Comparison of ENCODE assay signal across 10 cellular contexts in genomic region chr5:27472875-27473274, GRCh38.
DNase-seq lines count a peak whose midpoint lies in the region; ATAC-seq and TF ChIP-seq lines count a peak whose summit lies in the region.
"Had no signal": no experiment of that assay in that cellular context is flagged by ENCODE, and none has a peak within 500 bp of the region (broad histone marks: within the 10 kb centered on the region; RNA-seq: fewer than 3 reads in every experiment).

No MANE protein-coding gene starts in this region.

- peak overlapping the region; percentile 11 for H3K27ac ChIP-seq in trophoblast cell (ENCODE audit: low read depth, low read length)
- H3K27ac ChIP-seq in upper lobe of left lung, result no peak overlapping the region
- H3K27ac ChIP-seq: upper lobe of right lung had no signal

- no peak overlapping the region for H3K27ac Mint-ChIP-seq in activated CD4-positive, alpha-beta T cell treated with anti-CD3 and anti-CD28 coated beads, Interleukin-2, amount 10 ng/mL, durations not matched to agents 7 days and 5 days
- no peak overlapping the region for H3K27ac Mint-ChIP-seq in stimulated activated naive CD8-positive, alpha-beta T cell treated with anti-CD3 and anti-CD28 coated beads, Interleukin-15, amount 100 ng/mL, for 72 hours

- no peak overlapping the region for H2AK5ac ChIP-seq in trophoblast cell (ENCODE audit: low read length)

- H4K91ac ChIP-seq in trophoblast cell (ENCODE audit: low read depth, low read length), result no peak overlapping the region

- H3K9me3 Mint-ChIP-seq in activated CD4-positive, alpha-beta T cell treated with anti-CD3 and anti-CD28 coated beads, Interleukin-2, amount 10 ng/mL, durations not matched to agents 7 days and 5 days, result peaks cover 7% of the 10 kb centered on the region
- peaks cover 2 to 23% of the 10 kb centered on the region in 2 donors for H3K9me3 Mint-ChIP-seq in stimulated activated naive CD8-positive, alpha-beta T cell treated with anti-CD3 and anti-CD28 coated beads, Interleukin-15, amount 100 ng/mL, for 72 hours

- peaks cover 9% of the 10 kb centered on the region for H3K79me1 ChIP-seq in trophoblast cell (ENCODE audit: low read length)

- no peak overlapping the region for H2AFZ ChIP-seq in trophoblast cell (ENCODE audit: insufficient read depth, low read length, poor library complexity)

- no peaks in the 10 kb centered on the region for H3K27me3 Mint-ChIP-seq in activated CD4-positive, alpha-beta T cell treated with anti-CD3 and anti-CD28 coated beads, Interleukin-2, amount 10 ng/mL, durations not matched to agents 7 days and 5 days
- no peaks in the 10 kb centered on the region for H3K27me3 Mint-ChIP-seq in stimulated activated naive CD8-positive, alpha-beta T cell treated with anti-CD3 and anti-CD28 coated beads, Interleukin-15, amount 100 ng/mL, for 72 hours

- peaks cover 6% of the 10 kb centered on the region for H3K79me2 ChIP-seq in trophoblast cell (ENCODE audit: control insufficient read depth, insufficient read depth, low read length, poor library complexity)

- H2BK12ac ChIP-seq in trophoblast cell (ENCODE audit: low read length), result no peak overlapping the region

- no peaks in the 10 kb centered on the region for H3K4me1 Mint-ChIP-seq in activated CD4-positive, alpha-beta T cell treated with anti-CD3 and anti-CD28 coated beads, Interleukin-2, amount 10 ng/mL, durations not matched to agents 7 days and 5 days
- no peaks in the 10 kb centered on the region for H3K4me1 Mint-ChIP-seq in stimulated activated naive CD8-positive, alpha-beta T cell treated with anti-CD3 and anti-CD28 coated beads, Interleukin-15, amount 100 ng/mL, for 72 hours

- H4K12ac ChIP-seq in trophoblast cell (ENCODE audit: low read depth, low read length), result no peak overlapping the region

- CTCF ChIA-PET in activated CD4-positive, alpha-beta T cell treated with anti-CD3 and anti-CD28 coated beads, Interleukin-2, amount 10 ng/mL, durations not matched to agents 7 days and 5 days (lab: Charles Lee), result no interaction called here

- H3K14ac ChIP-seq in trophoblast cell (ENCODE audit: low read length), result no peak overlapping the region

- H3K4me1 ChIP-seq in trophoblast cell (ENCODE audit: control insufficient read depth in 1 of 2, insufficient read depth in 2 of 2, low read length in 2 of 2), result no peaks in the 10 kb centered on the region
- H3K4me1 ChIP-seq in upper lobe of left lung, result no peaks in the 10 kb centered on the region
- H3K4me1 ChIP-seq: upper lobe of right lung had no signal

- H3K9me3 ChIP-seq in trophoblast cell (ENCODE audit: insufficient read depth, low read depth, low read length) (peaks cover 4% of the 10 kb centered on the region), upper lobe of left lung (peaks cover 0 to 21% (median 2%) of the 10 kb centered on the region in 4 donors)
- H3K9me3 ChIP-seq: upper lobe of right lung had no signal

- WGBS in trophoblast cell (ENCODE audit: extremely low coverage, insufficient coverage, insufficient read length), result no CpG with 5 or more reads among the region's 4 CpGs
- 65 to 75% methylated on average over 4 of the region's 4 CpGs for WGBS in upper lobe of left lung, 2 donors

- H3K9ac ChIP-seq in trophoblast cell (ENCODE audit: low read length), result no peak overlapping the region

- no peak overlapping the region for H3K23ac ChIP-seq in trophoblast cell (ENCODE audit: low read length)

- H3K4me2 ChIP-seq in trophoblast cell (ENCODE audit: low read length), result peak overlapping the region; percentile 61

- ATAC-seq in GM21528 (IDR thresholded peaks at IDR 0.05; ENCODE audit: low FRiP score, unreplicated experiment) (no peak), upper lobe of left lung (ENCODE audit: low FRiP score in 2 of 2) (no peak)
- ATAC-seq in stimulated activated naive CD8-positive, alpha-beta T cell treated with anti-CD3 and anti-CD28 coated beads, Interleukin-15, amount 100 ng/mL, for 72 hours, result no peak
- ATAC-seq: upper lobe of right lung had no signal

- H3K27me3 ChIP-seq in trophoblast cell (ENCODE audit: insufficient read depth, low read length), result no peaks in the 10 kb centered on the region
- H3K27me3 ChIP-seq in upper lobe of left lung, result no peaks in the 10 kb centered on the region
- H3K27me3 ChIP-seq: upper lobe of right lung had no signal

- H3K4me3 ChIP-seq in trophoblast cell (ENCODE audit: low read depth, low read length) (no peak overlapping the region), upper lobe of left lung (no peak overlapping the region)
- H3K4me3 ChIP-seq: upper lobe of right lung had no signal

- H2BK120ac ChIP-seq in trophoblast cell (ENCODE audit: insufficient read depth, low read length, poor library complexity), result no peak overlapping the region

- H3K18ac ChIP-seq in trophoblast cell (ENCODE audit: low read length), result no peak overlapping the region

- TF ChIP-seq POLR2A in upper lobe of left lung (IDR thresholded peaks at IDR 0.05), result no peak

- TF ChIP-seq CTCF in upper lobe of left lung (IDR thresholded peaks at IDR 0.05), result no peak

- no peak overlapping the region for H2BK5ac ChIP-seq in trophoblast cell (ENCODE audit: low read depth, low read length, poor library complexity)

- no peak for DNase-seq in activated CD4-positive, alpha-beta T cell treated with anti-CD3 and anti-CD28 coated beads, Interleukin-2, amount 10 ng/mL, durations not matched to agents 7 days and 5 days
- no peak for DNase-seq in activated CD4-positive, alpha-beta T cell treated with anti-CD3 and anti-CD28 coated beads, Interleukin-2, amount 50 U/mL, for 1 hour
- DNase-seq in LoVo (ENCODE audit: low spot score), result peak; percentile 47
- peak; percentile 45 for DNase-seq in cerebellar cortex (ENCODE audit: low spot score)
- no peak for DNase-seq in trophoblast cell
- DNase-seq in upper lobe of left lung, result no peak
- no peak for DNase-seq in stimulated activated naive CD8-positive, alpha-beta T cell treated with anti-CD3 and anti-CD28 coated beads, Interleukin-15, amount 100 ng/mL, for 72 hours
- DNase-seq: NCI-H1417 treated with DMSO at 0.1 percent for 48 hours, upper lobe of right lung had no signal

- H3K36me3 ChIP-seq in trophoblast cell (ENCODE audit: control insufficient read depth in 1 of 2, insufficient read depth in 2 of 2, low read length in 2 of 2) (peaks cover 6 to 21% of the 10 kb centered on the region in 2 experiments), upper lobe of left lung (no peaks in the 10 kb centered on the region)
- H3K36me3 ChIP-seq: upper lobe of right lung had no signal

- peak overlapping the region; percentile 52 for H3K4me3 Mint-ChIP-seq in activated CD4-positive, alpha-beta T cell treated with anti-CD3 and anti-CD28 coated beads, Interleukin-2, amount 10 ng/mL, durations not matched to agents 7 days and 5 days
- no peak overlapping the region for H3K4me3 Mint-ChIP-seq in stimulated activated naive CD8-positive, alpha-beta T cell treated with anti-CD3 and anti-CD28 coated beads, Interleukin-15, amount 100 ng/mL, for 72 hours

- POLR2A ChIA-PET in activated CD4-positive, alpha-beta T cell treated with anti-CD3 and anti-CD28 coated beads, Interleukin-2, amount 10 ng/mL, durations not matched to agents 7 days and 5 days (lab: Charles Lee), result no interaction called here

- H3K4ac ChIP-seq in trophoblast cell (ENCODE audit: low read depth, low read length), result no peak overlapping the region

- H4K8ac ChIP-seq in trophoblast cell (ENCODE audit: low read depth, low read length), result peak overlapping the region; percentile 65

- no peak for TF ChIP-seq EP300 in upper lobe of left lung (IDR thresholded peaks at IDR 0.05)

- H3K36me3 Mint-ChIP-seq in activated CD4-positive, alpha-beta T cell treated with anti-CD3 and anti-CD28 coated beads, Interleukin-2, amount 10 ng/mL, durations not matched to agents 7 days and 5 days (ENCODE audit: low read depth), result no peaks in the 10 kb centered on the region

Comparison
In these comparisons a context has a peak if more than half of its experiments do, and no peak if none do; other contexts are left out.
1. DNase-seq: peak in LoVo (single experiment) and cerebellar cortex (single experiment); none in activated CD4-positive, alpha-beta T cell treated with anti-CD3 and anti-CD28 coated beads, Interleukin-2, amount 10 ng/mL, durations not matched to agents 7 days and 5 days (single experiment), activated CD4-positive, alpha-beta T cell treated with anti-CD3 and anti-CD28 coated beads, Interleukin-2, amount 50 U/mL, for 1 hour (single experiment), trophoblast cell (0 of 2), upper lobe of left lung (0 of 2) and stimulated activated naive CD8-positive, alpha-beta T cell treated with anti-CD3 and anti-CD28 coated beads, Interleukin-15, amount 100 ng/mL, for 72 hours (0 of 2).